ENCODE assay signal across 25 cellular contexts in genomic region chr3:16500911-16501310, GRCh38.
"Had no signal": no experiment of that assay in that cellular context is flagged by ENCODE, and none has a peak within 500 bp of the region (broad histone marks: within the 10 kb centered on the region; RNA-seq: fewer than 3 reads in every experiment).

No MANE protein-coding gene starts in this region.

- FAIRE-seq: HTR-8/SVneo had no signal

- H3K9me3 ChIP-seq: SJCRH30 had no signal

- H3K27ac ChIP-seq: HL-60, RWPE1, SJCRH30 had no signal

- H3K4me3 ChIP-seq: SJCRH30 had no signal

- H3K27me3 ChIP-seq: SJCRH30 had no signal

- ATAC-seq: Panc1, PC-3, SK-N-SH treated with all-trans-retinoic acid at 6 μM for 48 hours had no signal

- DNase-seq: Kasumi-1, KG1, MM.1S, NCI-H1092 treated with DMSO at 0.1 percent for 48 hours, NCI-H1436, NCI-H187, NCI-H2029, NCI-H2081 treated with DMSO at 0.1 percent for 48 hours, NCI-H2171, NCI-H226, NCI-H446, NCI-H510A, NCI-H524 treated with DMSO at 0.1 percent for 48 hours, NCI-H69, NCI-H774, PC-3, SHP77 treated with DMSO at 0.1 percent for 48 hours, SJCRH30, T-helper 1 cell had no signal

- H3K4me1 ChIP-seq: SJCRH30 had no signal

- H3K4me3 Mint-ChIP-seq: IgD-negative memory B cell had no signal
